8 cellular contexts compared by ENCODE assay signal in the genomic region with DNA sequence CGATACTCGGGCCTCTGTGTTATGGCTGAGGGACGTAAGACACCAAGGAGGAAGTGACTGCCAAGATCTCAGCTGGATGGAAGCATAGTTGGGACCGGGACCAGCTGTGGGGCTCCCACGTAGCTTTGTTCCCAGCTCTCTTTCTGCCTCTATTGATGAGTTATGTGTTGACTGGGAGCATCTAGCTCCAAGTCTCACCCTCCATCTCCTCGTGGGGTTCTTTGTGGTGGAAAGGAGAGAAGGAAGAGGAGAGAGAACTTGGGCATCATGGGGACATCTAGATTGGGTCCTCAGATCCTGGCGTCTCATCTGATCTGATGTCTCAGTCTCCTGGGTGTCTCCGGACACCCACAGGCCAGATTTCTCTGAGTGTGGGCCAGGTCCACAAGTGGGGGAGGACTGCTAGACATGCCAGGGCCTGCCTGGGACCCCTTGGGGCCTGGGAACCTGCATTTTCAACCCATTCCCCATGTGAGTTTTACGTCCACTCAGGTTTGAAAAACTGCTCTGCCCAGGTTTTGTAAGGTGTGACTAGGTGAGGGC. TPM values are rescaled to one million over a fixed set of nuclear protein-coding genes. Genes with fewer than 3 reads are reported as not detected.
DNase-seq lines count a peak whose midpoint lies in the region; ATAC-seq and TF ChIP-seq lines count a peak whose summit lies in the region.

No MANE protein-coding gene starts in this region.

- H3K36me3 Mint-ChIP-seq in naive B cell, result no peaks in the 10 kb centered on the region

- DNase-seq in GM06990 (ENCODE audit: extremely low read depth, insufficient read length) (no peak), MG63 (no peak), coronary artery (ENCODE audit: low spot score) (no peak), naive B cell (no peak), NCI-H1092 (lab: John Stamatoyannopoulos, UW) (no peak), OCI-M1 (lab: John Stamatoyannopoulos, UW) (no peak), NCI-H2196 treated with DMSO at 0.1 percent for 48 hours (lab: John Stamatoyannopoulos, UW; ENCODE audit: unreplicated experiment) (no peak)

- H3K27ac Mint-ChIP-seq in naive B cell, result peak overlapping the region; percentile 95 to 100 (median 98)

- H3K4me3 Mint-ChIP-seq in naive B cell, result peak overlapping the region; percentile 83 to 99 (median 96)

- peak overlapping the region; percentile 91 to 96 for H3K27ac ChIP-seq in coronary artery

- H3K9me3 ChIP-seq in MG63, result no peaks in the 10 kb centered on the region

- TF ChIP-seq CTCF in GM06990 (IDR thresholded peaks at IDR 0.05; ENCODE audit: insufficient read depth, low read length, poor library complexity, severe bottlenecking), result no peak
- TF ChIP-seq CTCF in coronary artery (IDR thresholded peaks at IDR 0.05), result no peak

- H3K27me3 ChIP-seq in GM06990 (replicated peaks; ENCODE audit: control insufficient read depth, insufficient read depth, low read length) (no peaks in the 10 kb centered on the region), MG63 (no peaks in the 10 kb centered on the region)

- H3K9me3 Mint-ChIP-seq in naive B cell, result no peaks in the 10 kb centered on the region

- peaks cover 18 to 39% (median 29%) of the 10 kb centered on the region in 3 donors for H3K4me1 Mint-ChIP-seq in naive B cell

- peaks cover 2% of the 10 kb centered on the region; the same call in 1 of the 2 replicates for H3K36me3 ChIP-seq in GM06990 (ENCODE audit: control insufficient read depth, insufficient read depth, low read length)
- peaks cover 32% of the 10 kb centered on the region for H3K36me3 ChIP-seq in MG63

- H3K4me3 ChIP-seq in GM06990 (replicated peaks; ENCODE audit: low read depth, low read length) (peak overlapping the region; percentile 93), MG63 (peak overlapping the region; percentile 77), coronary artery (peak overlapping the region; percentile 97)

- H3K27me3 Mint-ChIP-seq in naive B cell, result no peaks in the 10 kb centered on the region

- ATAC-seq in naive B cell (ENCODE audit: low read depth in 2 of 2), result no peak
- ATAC-seq in GM18907 (IDR thresholded peaks at IDR 0.05; ENCODE audit: unreplicated experiment), result no peak

RNA-seq across cellular contexts. Expression of a gene that starts 1.1 kb away (rescaled TPM):
- 8.3 and 13.8 TPM in 2 replicates for total RNA-seq in MG63 (2014; rRNA removed; shearing (Covaris generic); ENCODE audit: low replicate concordance)
- 10 to 100 TPM in 1 of 6 donors, 1 to 10 TPM in 5; 3.9 to 10.6 (median 6.6) TPM for polyA plus RNA-seq in naive B cell (ENCODE audit: low read depth in 6 of 6)

RNA-seq across cellular contexts. Expression of a gene that starts 11.0 kb away (rescaled TPM):
- 18.7 and 29.4 TPM in 2 replicates for total RNA-seq in MG63 (2014; rRNA removed; shearing (Covaris generic); ENCODE audit: low replicate concordance)
- 1 to 10 TPM; 2.6 to 7.5 (median 5.0) TPM for polyA plus RNA-seq in naive B cell (ENCODE audit: low read depth in 6 of 6)
